8 cellular contexts compared by ENCODE assay signal in genomic region chr3:49358217-49358883, GRCh38. TPM values are rescaled to one million over a fixed set of nuclear protein-coding genes. Genes with fewer than 3 reads are reported as not detected.
DNase-seq lines count a peak whose midpoint lies in the region; ATAC-seq and TF ChIP-seq lines count a peak whose summit lies in the region.

TSS of gene GPX1 (minus strand) at chr3:49358353. CDS start at chr3:49358278, 75 bp downstream.

- DNase-seq in BJ (ENCODE audit: low read depth) (peak; percentile 77), GM19240 (ENCODE audit: insufficient read length, low spot score) (peak; percentile 61), NCI-H69 (lab: John Stamatoyannopoulos, UW) (peak; percentile 96), dermis blood vessel endothelial cell (peak; percentile 96), left lung (peak; percentile 97 to 98)
- peak; percentile 54 to 77 for DNase-seq in activated CD4-positive, alpha-beta T cell treated with anti-CD3 and anti-CD28 coated beads, Interleukin-2, amount 50 U/mL, for 24 hours (ENCODE audit: low read depth in 1 of 2, low spot score in 1 of 2)
- peak; percentile 33 for DNase-seq in stimulated activated CD4-positive, alpha-beta T cell treated with anti-CD3 and anti-CD28 coated beads, Interleukin-2, amount 100 ng/mL, for 4 hours (ENCODE audit: low read depth)

- peaks cover 14% of the 10 kb centered on the region for H3K36me3 ChIP-seq in BJ (ENCODE audit: control insufficient read depth, insufficient read depth, low read length)
- peaks cover 9 to 75% of the 10 kb centered on the region in 2 donors for H3K36me3 ChIP-seq in left lung

- intact Hi-C loops in left lung (cut with DNase I), result no loop called here

- POLR2A ChIA-PET in BJ (lab: Charles Lee), result interaction anchor here (0.7 to 1.0 kb wide), 2 partner anchors 71 to 117 kb away, joined by 3 to 4 read pairs; partner anchors contain the start of gene NICN1

- CTCF ChIA-PET in BJ (lab: Yijun Ruan, JAX), result interaction anchor here (2.0 kb wide), 1 partner anchor 18 kb away, joined by 4 read pairs; no protein-coding TSS in a partner anchor

- ATAC-seq in HG03469 (IDR thresholded peaks at IDR 0.05; ENCODE audit: unreplicated experiment) (peak; percentile 62), left lung (peak; percentile 94)

- H3K4me3 ChIP-seq in BJ (ENCODE audit: low read depth, low read length) (peak within 1 kb of the TSS; percentile 56), left lung (peak within 1 kb of the TSS; percentile 74 to 83)

- TF ChIP-seq CTCF in BJ (IDR thresholded peaks at IDR 0.05; ENCODE audit: insufficient read depth, low read depth, low read length) (no peak), left lung (IDR thresholded peaks at IDR 0.05) (no peak)

- H3K9me3 ChIP-seq in left lung, result no peaks in the 10 kb centered on the region

- H3K27ac ChIP-seq in left lung, result peak within 1 kb of the TSS; percentile 90 to 93

- H3K27me3 ChIP-seq in BJ (ENCODE audit: control insufficient read depth, insufficient read depth, low read length) (no peaks in the 10 kb centered on the region), left lung (no peaks in the 10 kb centered on the region)

- H3K4me1 ChIP-seq in left lung, result peaks cover 33 to 77% of the 10 kb centered on the region in 2 donors

RNA-seq across cellular contexts. Expression of gene GPX1, which starts in this region (rescaled TPM):
- polyA plus RNA-seq in BJ (2011; rRNA removed), result 503 and 751 TPM in 2 replicates
- 83.4 and 121 TPM in 2 replicates for polyA minus RNA-seq in BJ (2011; rRNA and poly(A)+ RNA removed)
- total RNA-seq in dermis blood vessel endothelial cell (434 and 439 TPM in 2 replicates), left lung (100 to 1,000 TPM; 468 to 518 TPM)

Comparison
In these comparisons a context has a peak if more than half of its experiments do, and no peak if none do; other contexts are left out.
1. Peak in every context shown above with its lines: DNase-seq, ATAC-seq, H3K4me3 ChIP-seq and H3K27ac ChIP-seq.
2. DNase-seq: peak in every context shown above with its lines; median percentile 98 in left lung; 96 in NCI-H69; 96 in dermis blood vessel endothelial cell; 77 in BJ; 66 in activated CD4-positive, alpha-beta T cell treated with anti-CD3 and anti-CD28 coated beads, Interleukin-2, amount 50 U/mL, for 24 hours; 61 in GM19240; 33 in stimulated activated CD4-positive, alpha-beta T cell treated with anti-CD3 and anti-CD28 coated beads, Interleukin-2, amount 100 ng/mL, for 4 hours.